8 cellular contexts compared by ENCODE assay signal in the genomic region with DNA sequence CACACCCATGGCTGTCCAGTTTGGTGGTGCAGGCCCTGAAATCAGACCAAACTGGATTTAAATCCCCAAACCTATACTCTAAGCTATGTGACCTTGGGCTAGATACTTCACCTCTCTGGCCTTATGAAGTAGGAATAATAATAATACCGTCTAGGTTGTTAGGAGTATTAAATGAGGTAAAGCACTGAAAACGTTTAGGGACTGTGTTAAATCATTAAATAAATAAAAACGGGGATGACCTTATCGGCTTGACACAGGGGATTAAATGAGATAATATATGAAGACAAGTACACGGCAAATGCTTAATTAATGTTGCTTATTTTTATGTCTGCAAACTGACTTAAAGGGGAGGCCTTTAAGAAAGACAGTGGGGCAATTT. TPM values are rescaled to one million over a fixed set of nuclear protein-coding genes. Genes with fewer than 3 reads are reported as not detected.
A peak's percentile ranks its signal among the peaks of the same experiment; 100 is the strongest.
DNase-seq lines count a peak whose midpoint lies in the region; ATAC-seq and TF ChIP-seq lines count a peak whose summit lies in the region.

No MANE protein-coding gene starts in this region.

- no peaks in the 10 kb centered on the region for H3K27me3 Mint-ChIP-seq in activated naive CD4-positive, alpha-beta T cell treated with anti-CD3 and anti-CD28 coated beads, Interleukin-2, amount 10 ng/mL, durations not matched to agents 7 days and 5 days

- no peak overlapping the region for H2BK12ac ChIP-seq in mesenchymal stem cell (ENCODE audit: low read length in 2 of 2)

- H3K4me1 Mint-ChIP-seq in activated naive CD4-positive, alpha-beta T cell treated with anti-CD3 and anti-CD28 coated beads, Interleukin-2, amount 10 ng/mL, durations not matched to agents 7 days and 5 days, result peaks cover 69% of the 10 kb centered on the region

- peaks cover 9% of the 10 kb centered on the region for H3K4me1 ChIP-seq in mesenchymal stem cell (ENCODE audit: control insufficient read depth, insufficient read depth, low read depth, low read length)
- peaks cover 30% of the 10 kb centered on the region for H3K4me1 ChIP-seq in upper lobe of right lung

- peaks cover 1% of the 10 kb centered on the region for H3K9me3 Mint-ChIP-seq in activated naive CD4-positive, alpha-beta T cell treated with anti-CD3 and anti-CD28 coated beads, Interleukin-2, amount 10 ng/mL, durations not matched to agents 7 days and 5 days

- peak overlapping the region; percentile 71 for H2AK5ac ChIP-seq in mesenchymal stem cell (ENCODE audit: low read length, severe bottlenecking)

- H2BK120ac ChIP-seq in mesenchymal stem cell (ENCODE audit: low read depth, low read length), result no peak overlapping the region

- H3K9me3 ChIP-seq in mesenchymal stem cell (ENCODE audit: control insufficient read depth, low read length), result no peaks in the 10 kb centered on the region
- no peaks in the 10 kb centered on the region for H3K9me3 ChIP-seq in upper lobe of right lung

- no peak overlapping the region for H2AFZ ChIP-seq in mesenchymal stem cell (ENCODE audit: low read depth, low read length)

- H3K23ac ChIP-seq in mesenchymal stem cell (ENCODE audit: low read length in 2 of 2), result no peak overlapping the region

- H3K27ac ChIP-seq in brain microvascular endothelial cell, result peak overlapping the region; percentile 42
- H3K27ac ChIP-seq in mesenchymal stem cell (ENCODE audit: low read length, poor library complexity, severe bottlenecking), result no peak overlapping the region
- H3K27ac ChIP-seq in upper lobe of right lung, result peak overlapping the region; percentile 94

- DNase-seq in activated naive CD4-positive, alpha-beta T cell treated with anti-CD3 and anti-CD28 coated beads, Interleukin-2, amount 10 ng/mL, durations not matched to agents 7 days and 5 days, result no peak
- DNase-seq in activated naive CD4-positive, alpha-beta T cell treated with Interleukin-2 at 50 U/mL for 16 hours, result no peak
- DNase-seq in brain microvascular endothelial cell (no peak), mesenchymal stem cell (no peak), upper lobe of right lung (no peak)

- ATAC-seq in upper lobe of right lung (no peak), HG02763 (IDR thresholded peaks at IDR 0.05; ENCODE audit: unreplicated experiment) (no peak), HG02884 (IDR thresholded peaks at IDR 0.05; ENCODE audit: unreplicated experiment) (no peak), HG03378 (IDR thresholded peaks at IDR 0.05; ENCODE audit: unreplicated experiment) (no peak)

- peak overlapping the region in 1 of 2 experiments; percentile 98 for H3K4ac ChIP-seq in mesenchymal stem cell (ENCODE audit: low read depth in 1 of 2, low read length in 2 of 2)

- in situ Hi-C loops in brain microvascular endothelial cell (cut with HindIII; ENCODE audit: low pct_ligation_motif_present, low sequenced_read_pairs), result no loop called here

- no peak overlapping the region for H4K91ac ChIP-seq in mesenchymal stem cell (ENCODE audit: low read length)

- H3K14ac ChIP-seq in mesenchymal stem cell (ENCODE audit: low read length in 2 of 2), result no peak overlapping the region

- CTCF ChIA-PET in activated naive CD4-positive, alpha-beta T cell treated with anti-CD3 and anti-CD28 coated beads, Interleukin-2, amount 10 ng/mL, durations not matched to agents 7 days and 5 days (lab: Charles Lee), result interaction anchor here (1.2 to 2.3 kb wide), 6 partner anchors 13 to 130 kb away, joined by 4 to 7 read pairs (median 6); no protein-coding TSS in a partner anchor

- intact Hi-C loops in upper lobe of right lung (cut with DNase I), result no loop called here

- H3K9ac ChIP-seq in mesenchymal stem cell (ENCODE audit: low read length), result peak overlapping the region; percentile 97

- H3K79me1 ChIP-seq in mesenchymal stem cell (replicated peaks; ENCODE audit: low read length, poor library complexity, severe bottlenecking), result peaks cover 10% of the 10 kb centered on the region

- peak overlapping the region; percentile 91 for H3K4me3 Mint-ChIP-seq in activated naive CD4-positive, alpha-beta T cell treated with anti-CD3 and anti-CD28 coated beads, Interleukin-2, amount 10 ng/mL, durations not matched to agents 7 days and 5 days

- peak overlapping the region; percentile 91 for H3K27ac Mint-ChIP-seq in activated naive CD4-positive, alpha-beta T cell treated with anti-CD3 and anti-CD28 coated beads, Interleukin-2, amount 10 ng/mL, durations not matched to agents 7 days and 5 days

- H2BK5ac ChIP-seq in mesenchymal stem cell (ENCODE audit: low read depth, low read length, poor library complexity, severe bottlenecking), result no peak overlapping the region

- no peak overlapping the region for H2BK15ac ChIP-seq in mesenchymal stem cell (ENCODE audit: low read depth, poor library complexity, severe bottlenecking)

- WGBS in mesenchymal stem cell, result 65% methylated on average over 5 of the region's 5 CpGs

- TF ChIP-seq CTCF in brain microvascular endothelial cell (IDR thresholded peaks at IDR 0.05; ENCODE audit: low read depth, low read length, missing control alignments), result no peak
- TF ChIP-seq CTCF in upper lobe of right lung (IDR thresholded peaks at IDR 0.05), result no peak

- H3K36me3 ChIP-seq in brain microvascular endothelial cell (replicated peaks), result no peaks in the 10 kb centered on the region
- no peaks in the 10 kb centered on the region for H3K36me3 ChIP-seq in mesenchymal stem cell (ENCODE audit: control insufficient read depth in 1 of 2, insufficient read depth in 2 of 2, low read depth in 1 of 2, low read length in 2 of 2)
- H3K36me3 ChIP-seq in upper lobe of right lung, result no peaks in the 10 kb centered on the region

- peak overlapping the region; percentile 97 for H3K4me3 ChIP-seq in brain microvascular endothelial cell (ENCODE audit: low read depth, low read length)
- peak overlapping the region in 1 of 2 experiments; percentile 97 for H3K4me3 ChIP-seq in mesenchymal stem cell (ENCODE audit: insufficient read depth in 1 of 2, low read depth in 1 of 2, low read length in 2 of 2)
- peak overlapping the region; percentile 94 for H3K4me3 ChIP-seq in upper lobe of right lung

- peaks cover 33% of the 10 kb centered on the region for H3K36me3 Mint-ChIP-seq in activated naive CD4-positive, alpha-beta T cell treated with anti-CD3 and anti-CD28 coated beads, Interleukin-2, amount 10 ng/mL, durations not matched to agents 7 days and 5 days

- peak overlapping the region; percentile 86 for H3K4me2 ChIP-seq in mesenchymal stem cell (ENCODE audit: low read length, poor library complexity, severe bottlenecking)

- H3K18ac ChIP-seq in mesenchymal stem cell (ENCODE audit: low read depth in 1 of 2, low read length in 2 of 2), result peak overlapping the region in 1 of 2 experiments; percentile 99

- H4K8ac ChIP-seq in mesenchymal stem cell (ENCODE audit: low read length), result peak overlapping the region; percentile 98

- H3K27me3 ChIP-seq in brain microvascular endothelial cell (replicated peaks) (no peaks in the 10 kb centered on the region), mesenchymal stem cell (ENCODE audit: control insufficient read depth in 1 of 2, insufficient read depth in 1 of 2, low read length in 2 of 2) (no peaks in the 10 kb centered on the region), upper lobe of right lung (no peaks in the 10 kb centered on the region)

RNA-seq across cellular contexts. Expression of gene STK4, which starts 0.7 kb away (rescaled TPM):
- 13.0 TPM for polyA plus RNA-seq in mesenchymal stem cell (2013, experiment 1 of 2)
- 12.5 TPM for polyA plus RNA-seq in mesenchymal stem cell (2013, experiment 2 of 2)
- 52.6 TPM for total RNA-seq in upper lobe of right lung

RNA-seq across cellular contexts. Expression of gene TOMM34, which starts 5.4 kb away (rescaled TPM):
- 17.0 TPM for polyA plus RNA-seq in mesenchymal stem cell (2013, experiment 1 of 2)
- 17.5 TPM for polyA plus RNA-seq in mesenchymal stem cell (2013, experiment 2 of 2)
- total RNA-seq in upper lobe of right lung, result 16.0 TPM

RNA-seq across cellular contexts. Expression of gene PABPC1L, which starts 55.8 kb away (rescaled TPM):
- polyA plus RNA-seq in mesenchymal stem cell (2013, experiment 1 of 2), result 16.4 TPM
- polyA plus RNA-seq in mesenchymal stem cell (2013, experiment 2 of 2), result 13.8 TPM
- total RNA-seq in upper lobe of right lung, result 46.4 TPM
